20 cellular contexts compared by ENCODE assay signal in genomic region chr12:47225356-47225755, GRCh38.
DNase-seq lines count a peak whose midpoint lies in the region; ATAC-seq and TF ChIP-seq lines count a peak whose summit lies in the region.
"Had no signal": no experiment of that assay in that cellular context is flagged by ENCODE, and none has a peak within 500 bp of the region (broad histone marks: within the 10 kb centered on the region; RNA-seq: fewer than 3 reads in every experiment).

No MANE protein-coding gene starts in this region.

- no peaks in the 10 kb centered on the region for H3K9me3 Mint-ChIP-seq in activated naive CD4-positive, alpha-beta T cell treated with anti-CD3 and anti-CD28 coated beads, Interleukin-2, amount 50 U/mL, for 24 hours
- H3K9me3 Mint-ChIP-seq in T-cell = no peaks in the 10 kb centered on the region
- H3K9me3 Mint-ChIP-seq in effector memory CD8-positive, alpha-beta T cell = no peaks in the 10 kb centered on the region
- no peaks in the 10 kb centered on the region for H3K9me3 Mint-ChIP-seq in stimulated activated memory B cell treated with anti-CD40 and anti-IgM and Interleukin-4, amounts not matched to agents 10 μg/mL and 1 μg/mL and 100 μg/mL, for 72 hours

- H3K27ac ChIP-seq in colonic mucosa = no peak overlapping the region
- H3K27ac ChIP-seq: transverse colon had no signal

- ATAC-seq in T-cell (replicated peaks in 1 of 4) (no peak), GM19023 (IDR thresholded peaks at IDR 0.05; ENCODE audit: unreplicated experiment) (no peak)
- ATAC-seq in effector memory CD8-positive, alpha-beta T cell (replicated peaks) = no peak
- no peak for ATAC-seq in stimulated activated memory B cell treated with anti-CD40 and anti-IgM and Interleukin-4, amounts not matched to agents 10 μg/mL and 1 μg/mL and 100 μg/mL, for 72 hours

- no peak overlapping the region for H3K4me3 ChIP-seq in colonic mucosa
- H3K4me3 ChIP-seq: transverse colon had no signal

- no peaks in the 10 kb centered on the region for H3K9me3 ChIP-seq in colonic mucosa
- H3K9me3 ChIP-seq: SK-N-SH, transverse colon had no signal

- peak overlapping the region; percentile 95 for H3K4me3 Mint-ChIP-seq in activated naive CD4-positive, alpha-beta T cell treated with anti-CD3 and anti-CD28 coated beads, Interleukin-2, amount 50 U/mL, for 24 hours
- H3K4me3 Mint-ChIP-seq in T-cell = peak overlapping the region; percentile 21 to 79 (median 32)
- peak overlapping the region in 1 of 2 donors; percentile 64 for H3K4me3 Mint-ChIP-seq in effector memory CD8-positive, alpha-beta T cell
- peak overlapping the region; percentile 41 for H3K4me3 Mint-ChIP-seq in stimulated activated memory B cell treated with anti-CD40 and anti-IgM and Interleukin-4, amounts not matched to agents 10 μg/mL and 1 μg/mL and 100 μg/mL, for 72 hours

- intact Hi-C loops in colonic mucosa (cut with DNase I) = loop anchor here (10.0 kb wide), 1 partner anchor 151 kb away; the partner anchor contains the start of genes AMIGO2 and PCED1B

- H3K9ac ChIP-seq in colonic mucosa (ENCODE audit: low read depth in 2 of 2, low read length in 2 of 2) = no peak overlapping the region
- H3K9ac ChIP-seq: SK-N-SH had no signal

- no peak for DNase-seq in activated naive CD4-positive, alpha-beta T cell (lab: John Stamatoyannopoulos, UW)
- DNase-seq in T-cell (no peak), mesenteric fat pad (ENCODE audit: low spot score) (no peak), colonic mucosa (no peak)
- no peak for DNase-seq in effector memory CD8-positive, alpha-beta T cell
- DNase-seq: activated CD4-positive, alpha-beta T cell treated with anti-CD3 and anti-CD28 coated beads, Interleukin-2, amount 50 U/mL, for 48 hours; activated effector memory CD4-positive, alpha-beta T cell treated with Interleukin-2 at 50 U/mL for 16 hours; COR-L47; head of caudate nucleus; Kasumi-1; NCI-H1092; NCI-H2081; NCI-H446; right cardiac atrium; RPMI8226; SK-N-SH; transverse colon had no signal

- peaks cover 43% of the 10 kb centered on the region for H3K36me3 Mint-ChIP-seq in activated naive CD4-positive, alpha-beta T cell treated with anti-CD3 and anti-CD28 coated beads, Interleukin-2, amount 50 U/mL, for 24 hours
- peaks cover 62% of the 10 kb centered on the region for H3K36me3 Mint-ChIP-seq in T-cell
- H3K36me3 Mint-ChIP-seq in effector memory CD8-positive, alpha-beta T cell (ENCODE audit: insufficient read depth) = peaks cover 72% of the 10 kb centered on the region
- H3K36me3 Mint-ChIP-seq in stimulated activated memory B cell treated with anti-CD40 and anti-IgM and Interleukin-4, amounts not matched to agents 10 μg/mL and 1 μg/mL and 100 μg/mL, for 72 hours = peaks cover 62% of the 10 kb centered on the region

- H3K27me3 ChIP-seq in colonic mucosa = no peaks in the 10 kb centered on the region
- H3K27me3 ChIP-seq: transverse colon had no signal

- CTCF ChIA-PET in T-cell (lab: Charles Lee) = interaction anchor here in 1 of 2 donors (0.6 to 3.5 kb wide), 7 partner anchors 8 to 146 kb away, joined by 3 to 12 read pairs (median 3); partner anchors contain the start of gene PCED1B

- no peak for TF ChIP-seq CTCF in colonic mucosa (IDR thresholded peaks at IDR 0.05)

- POLR2A ChIA-PET in T-cell (lab: Charles Lee) = no interaction called here

- H3K27me3 Mint-ChIP-seq in activated naive CD4-positive, alpha-beta T cell treated with anti-CD3 and anti-CD28 coated beads, Interleukin-2, amount 50 U/mL, for 24 hours = no peaks in the 10 kb centered on the region
- H3K27me3 Mint-ChIP-seq in T-cell = no peaks in the 10 kb centered on the region
- H3K27me3 Mint-ChIP-seq in effector memory CD8-positive, alpha-beta T cell = no peaks in the 10 kb centered on the region
- H3K27me3 Mint-ChIP-seq in stimulated activated memory B cell treated with anti-CD40 and anti-IgM and Interleukin-4, amounts not matched to agents 10 μg/mL and 1 μg/mL and 100 μg/mL, for 72 hours = no peaks in the 10 kb centered on the region

- H3K36me3 ChIP-seq in colonic mucosa = no peaks in the 10 kb centered on the region
- H3K36me3 ChIP-seq: transverse colon had no signal

- H3K4me1 ChIP-seq in colonic mucosa = peaks cover 20% of the 10 kb centered on the region

- H3K27ac Mint-ChIP-seq in activated naive CD4-positive, alpha-beta T cell treated with anti-CD3 and anti-CD28 coated beads, Interleukin-2, amount 50 U/mL, for 24 hours = peak overlapping the region; percentile 44
- peak overlapping the region; percentile 78 to 83 for H3K27ac Mint-ChIP-seq in T-cell
- H3K27ac Mint-ChIP-seq in effector memory CD8-positive, alpha-beta T cell = peak overlapping the region; percentile 60 to 93
- peak overlapping the region; percentile 88 for H3K27ac Mint-ChIP-seq in stimulated activated memory B cell treated with anti-CD40 and anti-IgM and Interleukin-4, amounts not matched to agents 10 μg/mL and 1 μg/mL and 100 μg/mL, for 72 hours

- H3K4me1 Mint-ChIP-seq in activated naive CD4-positive, alpha-beta T cell treated with anti-CD3 and anti-CD28 coated beads, Interleukin-2, amount 50 U/mL, for 24 hours = peaks cover 81% of the 10 kb centered on the region
- peaks cover 76 to 89% (median 81%) of the 10 kb centered on the region in 3 donors for H3K4me1 Mint-ChIP-seq in T-cell
- peaks cover 52 to 65% of the 10 kb centered on the region in 2 donors for H3K4me1 Mint-ChIP-seq in effector memory CD8-positive, alpha-beta T cell (ENCODE audit: low read depth in 2 of 2)
- H3K4me1 Mint-ChIP-seq in stimulated activated memory B cell treated with anti-CD40 and anti-IgM and Interleukin-4, amounts not matched to agents 10 μg/mL and 1 μg/mL and 100 μg/mL, for 72 hours = peaks cover 56% of the 10 kb centered on the region
